ENCODE assay signal across 1 cellular context in genomic region chr22:35394011-35394312, GRCh38.
TF ChIP-seq lines count a peak whose summit lies in the region.

No MANE protein-coding gene starts in this region.

TF ChIP-seq in GM12878, 131 proteins besides CTCF, POLR2A, EP300 and RAD21:
- 0 out of 2 replicates have a peak, but pooled peaks have one; percentile 12 for TF ChIP-seq CHD2 (IDR thresholded peaks at IDR 0.05; ENCODE audit: borderline replicate concordance, low read depth, low read length)
- no peak for TF ChIP-seq RCOR1 (conservative IDR thresholded peaks at IDR 0.05; ENCODE audit: low read depth, low read length)
- no peak for TF ChIP-seq CBX3 (IDR thresholded peaks at IDR 0.05; ENCODE audit: borderline replicate concordance, low read depth)
- TF ChIP-seq MLLT1 (IDR thresholded peaks at IDR 0.05) = peak; percentile 41
- TF ChIP-seq EGR1 (IDR thresholded peaks at IDR 0.05; ENCODE audit: borderline replicate concordance in 1 of 2, low read depth in 2 of 2, low read length in 2 of 2) = peak in 1 of 2 experiments; percentile 79; a peak in 1 of 3 replicates
- TF ChIP-seq REST (IDR thresholded peaks at IDR 0.05; ENCODE audit: low read depth, low read length) = no peak
- no peak for TF ChIP-seq TCF3 (IDR thresholded peaks at IDR 0.05; ENCODE audit: borderline replicate concordance, insufficient read depth, low read depth, low read length)
- no peak for TF ChIP-seq TCF7 (IDR thresholded peaks at IDR 0.05; ENCODE audit: borderline replicate concordance)
- TF ChIP-seq ZSCAN29 (IDR thresholded peaks at IDR 0.05) = no peak
- TF ChIP-seq CBFB (IDR thresholded peaks at IDR 0.05; ENCODE audit: low read depth) = no peak
- peak; percentile 78 for TF ChIP-seq MYB (IDR thresholded peaks at IDR 0.05; ENCODE audit: borderline replicate concordance, low read depth, low read length)
